Comparison of ENCODE assay signal across 8 cellular contexts in the genomic region with DNA sequence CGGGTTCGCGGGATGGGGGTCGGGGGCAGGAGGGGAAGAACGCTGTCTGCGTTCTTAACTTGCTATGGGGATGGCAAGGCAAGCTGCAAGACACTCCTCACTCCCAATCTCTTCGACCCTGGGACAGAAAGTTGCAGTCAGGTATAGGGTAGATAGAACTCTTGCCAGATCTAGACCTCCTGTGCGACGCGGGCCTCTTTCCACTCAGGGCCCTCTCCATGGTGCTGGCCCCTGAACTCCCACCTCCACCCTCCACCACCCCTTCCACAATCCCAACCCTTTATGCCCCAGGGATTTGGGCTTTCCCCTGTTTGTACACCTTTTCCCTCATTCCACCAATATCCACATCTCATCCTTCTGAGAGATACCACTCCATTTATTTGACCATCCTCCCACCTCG. TPM values are rescaled to one million over a fixed set of nuclear protein-coding genes. Genes with fewer than 3 reads are reported as not detected.
DNase-seq lines count a peak whose midpoint lies in the region; ATAC-seq and TF ChIP-seq lines count a peak whose summit lies in the region.

No MANE protein-coding gene starts in this region.

- TF ChIP-seq EP300 in suprapubic skin (IDR thresholded peaks at IDR 0.05): no peak

- peak overlapping the region; percentile 86 for H3K27ac Mint-ChIP-seq in activated CD4-positive, alpha-beta T cell treated with anti-CD3 and anti-CD28 coated beads, Interleukin-2, amount 10 ng/mL, durations not matched to agents 7 days and 5 days
- H3K27ac Mint-ChIP-seq in activated naive CD8-positive, alpha-beta T cell treated with anti-CD3 and anti-CD28 coated beads, Interleukin-2, amount 10 ng/mL, durations not matched to agents 7 days and 5 days: peak overlapping the region; percentile 71

- no peak overlapping the region for H3K27ac ChIP-seq in suprapubic skin

- H3K4me1 ChIP-seq in suprapubic skin: peaks cover 37% of the 10 kb centered on the region

- TF ChIP-seq CTCF in kidney epithelial cell (IDR thresholded peaks at IDR 0.05; ENCODE audit: insufficient read depth, low read length, poor library complexity, severe bottlenecking) (no peak), suprapubic skin (IDR thresholded peaks at IDR 0.05) (no peak)

- no peaks in the 10 kb centered on the region for H3K9me3 Mint-ChIP-seq in activated CD4-positive, alpha-beta T cell treated with anti-CD3 and anti-CD28 coated beads, Interleukin-2, amount 10 ng/mL, durations not matched to agents 7 days and 5 days
- H3K9me3 Mint-ChIP-seq in activated naive CD8-positive, alpha-beta T cell treated with anti-CD3 and anti-CD28 coated beads, Interleukin-2, amount 10 ng/mL, durations not matched to agents 7 days and 5 days: no peaks in the 10 kb centered on the region

- POLR2A ChIA-PET in activated CD4-positive, alpha-beta T cell treated with anti-CD3 and anti-CD28 coated beads, Interleukin-2, amount 10 ng/mL, durations not matched to agents 7 days and 5 days (lab: Charles Lee): no interaction called here
- POLR2A ChIA-PET in activated naive CD8-positive, alpha-beta T cell treated with anti-CD3 and anti-CD28 coated beads, Interleukin-2, amount 10 ng/mL, durations not matched to agents 7 days and 5 days (lab: Charles Lee): no interaction called here

- WGBS in suprapubic skin: 64% methylated on average over 11 of the region's 11 CpGs

- CTCF ChIA-PET in activated CD4-positive, alpha-beta T cell treated with anti-CD3 and anti-CD28 coated beads, Interleukin-2, amount 10 ng/mL, durations not matched to agents 7 days and 5 days (lab: Charles Lee): interaction anchor here (1.3 kb wide), 1 partner anchor 9 kb away, joined by 8 read pairs; no protein-coding TSS in a partner anchor

- peaks cover 48% of the 10 kb centered on the region for H3K4me1 Mint-ChIP-seq in activated CD4-positive, alpha-beta T cell treated with anti-CD3 and anti-CD28 coated beads, Interleukin-2, amount 10 ng/mL, durations not matched to agents 7 days and 5 days
- H3K4me1 Mint-ChIP-seq in activated naive CD8-positive, alpha-beta T cell treated with anti-CD3 and anti-CD28 coated beads, Interleukin-2, amount 10 ng/mL, durations not matched to agents 7 days and 5 days: peaks cover 34% of the 10 kb centered on the region

- no peaks in the 10 kb centered on the region for H3K9me3 ChIP-seq in suprapubic skin

- peak overlapping the region; percentile 90 for H3K4me3 Mint-ChIP-seq in activated CD4-positive, alpha-beta T cell treated with anti-CD3 and anti-CD28 coated beads, Interleukin-2, amount 10 ng/mL, durations not matched to agents 7 days and 5 days
- H3K4me3 Mint-ChIP-seq in activated naive CD8-positive, alpha-beta T cell treated with anti-CD3 and anti-CD28 coated beads, Interleukin-2, amount 10 ng/mL, durations not matched to agents 7 days and 5 days: peak overlapping the region; percentile 92

- H3K36me3 Mint-ChIP-seq in activated CD4-positive, alpha-beta T cell treated with anti-CD3 and anti-CD28 coated beads, Interleukin-2, amount 10 ng/mL, durations not matched to agents 7 days and 5 days (ENCODE audit: low read depth): peaks cover 6% of the 10 kb centered on the region
- peaks cover 13% of the 10 kb centered on the region for H3K36me3 Mint-ChIP-seq in activated naive CD8-positive, alpha-beta T cell treated with anti-CD3 and anti-CD28 coated beads, Interleukin-2, amount 10 ng/mL, durations not matched to agents 7 days and 5 days

- H3K36me3 ChIP-seq in kidney epithelial cell (ENCODE audit: control insufficient read depth, insufficient read depth, low read length): no peaks in the 10 kb centered on the region
- H3K36me3 ChIP-seq in suprapubic skin: peaks cover 21% of the 10 kb centered on the region

- H3K4me3 ChIP-seq in kidney epithelial cell (ENCODE audit: low read depth, low read length) (peak overlapping the region; percentile 65), suprapubic skin (peak overlapping the region; percentile 75)

- TF ChIP-seq POLR2A in suprapubic skin (IDR thresholded peaks at IDR 0.05): no peak

- no peaks in the 10 kb centered on the region for H3K27me3 Mint-ChIP-seq in activated CD4-positive, alpha-beta T cell treated with anti-CD3 and anti-CD28 coated beads, Interleukin-2, amount 10 ng/mL, durations not matched to agents 7 days and 5 days
- H3K27me3 Mint-ChIP-seq in activated naive CD8-positive, alpha-beta T cell treated with anti-CD3 and anti-CD28 coated beads, Interleukin-2, amount 10 ng/mL, durations not matched to agents 7 days and 5 days: no peaks in the 10 kb centered on the region

- H3K27me3 ChIP-seq in kidney epithelial cell (ENCODE audit: control insufficient read depth, insufficient read depth, low read length) (no peaks in the 10 kb centered on the region), suprapubic skin (no peaks in the 10 kb centered on the region)

- no peak for DNase-seq in activated CD4-positive, alpha-beta T cell treated with anti-CD3 and anti-CD28 coated beads, Interleukin-2, amount 10 ng/mL, durations not matched to agents 7 days and 5 days
- no peak for DNase-seq in activated CD4-positive, alpha-beta T cell treated with anti-CD3 and anti-CD28 coated beads for 4 hours
- DNase-seq in activated naive CD8-positive, alpha-beta T cell treated with anti-CD3 and anti-CD28 coated beads, Interleukin-2, amount 10 ng/mL, durations not matched to agents 7 days and 5 days: no peak
- DNase-seq in kidney epithelial cell (ENCODE audit: low read depth) (no peak), suprapubic skin (ENCODE audit: low spot score in 2 of 2) (no peak), NCI-H146 treated with DMSO at 0.1 percent for 48 hours (lab: John Stamatoyannopoulos, UW; ENCODE audit: unreplicated experiment) (no peak)

- ATAC-seq in activated naive CD8-positive, alpha-beta T cell treated with anti-CD3 and anti-CD28 coated beads, Interleukin-2, amount 10 ng/mL, durations not matched to agents 7 days and 5 days (ENCODE audit: low read depth): no peak
- ATAC-seq in HG02938 (IDR thresholded peaks at IDR 0.05; ENCODE audit: unreplicated experiment) (no peak), HG03460 (IDR thresholded peaks at IDR 0.05; ENCODE audit: unreplicated experiment) (no peak)

RNA-seq across cellular contexts. Expression of a gene that starts 0.8 kb away (rescaled TPM):
- total RNA-seq in activated CD4-positive, alpha-beta T cell treated with anti-CD3 and anti-CD28 coated beads, Interleukin-2, amount 10 ng/mL, durations not matched to agents 7 days and 5 days: 10 to 100 TPM; 56.7 to 63.5 TPM
- total RNA-seq in activated naive CD8-positive, alpha-beta T cell treated with anti-CD3 and anti-CD28 coated beads, Interleukin-2, amount 10 ng/mL, durations not matched to agents 7 days and 5 days: 10 to 100 TPM; 43.4 to 47.1 TPM
- total RNA-seq in kidney epithelial cell (38.9 and 47.6 TPM in 2 replicates), suprapubic skin (10 to 100 TPM; 13.3 to 23.7 (median 20.1) TPM)

RNA-seq across cellular contexts. Expression of a gene that starts 3.2 kb away (rescaled TPM):
- total RNA-seq in activated CD4-positive, alpha-beta T cell treated with anti-CD3 and anti-CD28 coated beads, Interleukin-2, amount 10 ng/mL, durations not matched to agents 7 days and 5 days: 10 to 100 TPM; 30.1 to 31.6 TPM
- total RNA-seq in activated naive CD8-positive, alpha-beta T cell treated with anti-CD3 and anti-CD28 coated beads, Interleukin-2, amount 10 ng/mL, durations not matched to agents 7 days and 5 days: 10 to 100 TPM; 36.1 to 38.1 TPM
- total RNA-seq in kidney epithelial cell: 77.4 and 94.0 TPM in 2 replicates
- 10 to 100 TPM; 28.4 to 60.6 (median 35.8) TPM for total RNA-seq in suprapubic skin

RNA-seq across cellular contexts. Expression of a gene that starts 4.9 kb away (rescaled TPM):
- under 1 TPM in 1 of 2 experiments, not detected in 1; 0.64 TPM for total RNA-seq in activated CD4-positive, alpha-beta T cell treated with anti-CD3 and anti-CD28 coated beads, Interleukin-2, amount 10 ng/mL, durations not matched to agents 7 days and 5 days
- 1 to 10 TPM in 1 of 2 experiments, not detected in 1; 1.4 TPM for total RNA-seq in activated naive CD8-positive, alpha-beta T cell treated with anti-CD3 and anti-CD28 coated beads, Interleukin-2, amount 10 ng/mL, durations not matched to agents 7 days and 5 days
- total RNA-seq in kidney epithelial cell (0.08 TPM in 1 of 2 replicates, not detected in the other), suprapubic skin (1 to 10 TPM in 2 of 4 donors, not detected in 2; 1.3 to 2.4 TPM)

RNA-seq across cellular contexts. Expression of a gene that starts 33.2 kb away (rescaled TPM):
- total RNA-seq in activated CD4-positive, alpha-beta T cell treated with anti-CD3 and anti-CD28 coated beads, Interleukin-2, amount 10 ng/mL, durations not matched to agents 7 days and 5 days: 10 to 100 TPM; 39.0 to 45.9 TPM
- total RNA-seq in activated naive CD8-positive, alpha-beta T cell treated with anti-CD3 and anti-CD28 coated beads, Interleukin-2, amount 10 ng/mL, durations not matched to agents 7 days and 5 days: 10 to 100 TPM; 45.3 to 49.4 TPM
- total RNA-seq in kidney epithelial cell (38.8 and 45.2 TPM in 2 replicates), suprapubic skin (10 to 100 TPM; 20.3 to 33.6 (median 24.6) TPM)

RNA-seq across cellular contexts. Expression of a gene that starts 35.7 kb away (rescaled TPM):
- total RNA-seq in activated CD4-positive, alpha-beta T cell treated with anti-CD3 and anti-CD28 coated beads, Interleukin-2, amount 10 ng/mL, durations not matched to agents 7 days and 5 days: 100 to 1,000 TPM; 140 to 173 TPM
- 100 to 1,000 TPM; 162 to 174 TPM for total RNA-seq in activated naive CD8-positive, alpha-beta T cell treated with anti-CD3 and anti-CD28 coated beads, Interleukin-2, amount 10 ng/mL, durations not matched to agents 7 days and 5 days
- total RNA-seq in kidney epithelial cell (33.7 and 40.5 TPM in 2 replicates), suprapubic skin (100 to 1,000 TPM in 2 of 4 donors, 10 to 100 TPM in 2; 53.6 to 137 (median 85.9) TPM)
